ENCODE assay signal across 16 cellular contexts in genomic region chr9:83027153-83027867, GRCh38. TPM values are rescaled to one million over a fixed set of nuclear protein-coding genes. Genes with fewer than 3 reads are reported as not detected.
A peak's percentile ranks its signal among the peaks of the same experiment; 100 is the strongest.
DNase-seq lines count a peak whose midpoint lies in the region; ATAC-seq and TF ChIP-seq lines count a peak whose summit lies in the region.
"Had no signal": no experiment of that assay in that cellular context is flagged by ENCODE, and none has a peak within 500 bp of the region (broad histone marks: within the 10 kb centered on the region; RNA-seq: fewer than 3 reads in every experiment).

No MANE protein-coding gene starts in this region.

- no peaks in the 10 kb centered on the region for H3K9me3 ChIP-seq in HCT116 (ENCODE audit: control insufficient read depth in 1 of 2, insufficient read depth in 1 of 2, low read depth in 1 of 2, low read length in 2 of 2)
- H3K9me3 ChIP-seq in SJSA1 (replicated peaks): no peaks in the 10 kb centered on the region
- H3K9me3 ChIP-seq: BLaER1 had no signal

- no peaks in the 10 kb centered on the region for H3K9me2 ChIP-seq in HCT116 (ENCODE audit: insufficient read depth)

- no peak for TF ChIP-seq CTCF in HCT116 (IDR thresholded peaks at IDR 0.05 in 2 of 3, conservative IDR thresholded peaks at IDR 0.05 in 1 of 3; ENCODE audit: borderline replicate concordance in 1 of 3, insufficient read depth in 1 of 3, low read depth in 2 of 3, low read length in 2 of 3)

- TF ChIP-seq RAD21 in HCT116 (IDR thresholded peaks at IDR 0.05; ENCODE audit: low read depth): no peak

- TF ChIP-seq POLR2A in HCT116 (IDR thresholded peaks at IDR 0.05; ENCODE audit: borderline replicate concordance, extremely low read depth, insufficient read depth, insufficient read length): no peak

- peak; percentile 80 for ATAC-seq in HCT116
- ATAC-seq: activated CD8-positive, alpha-beta T cell treated with anti-CD3 and anti-CD28 coated beads, Interleukin-2, amount 10 ng/mL, durations not matched to agents 7 days and 5 days; left ventricle myocardium superior had no signal

- H3K4me1 ChIP-seq in HCT116 (ENCODE audit: control insufficient read depth in 1 of 2, insufficient read depth in 2 of 2, low read length in 2 of 2): peaks cover 0 to 15% of the 10 kb centered on the region in 2 experiments; a peak in 2 of 4 replicates
- H3K4me1 ChIP-seq in SJSA1 (replicated peaks): peaks cover 37% of the 10 kb centered on the region

- POLR2A ChIA-PET in HCT116 (lab: Charles Lee): no interaction called here

- CTCF ChIA-PET in HCT116 (lab: Charles Lee): no interaction called here

- no peaks in the 10 kb centered on the region for H4K20me1 ChIP-seq in HCT116 (ENCODE audit: insufficient read depth)
- H4K20me1 ChIP-seq: BLaER1 had no signal

- H2AFZ ChIP-seq in HCT116 (ENCODE audit: low read depth, low read length, poor library complexity, severe bottlenecking): no peak overlapping the region

- H3K79me2 ChIP-seq in HCT116 (ENCODE audit: insufficient read depth, low read length): no peaks in the 10 kb centered on the region

- H3K4me2 ChIP-seq in HCT116 (ENCODE audit: low read length): peak overlapping the region; percentile 35
- H3K4me2 ChIP-seq: BLaER1 had no signal

- no peak overlapping the region for H3K9ac ChIP-seq in HCT116 (ENCODE audit: low read length)
- H3K9ac ChIP-seq: BLaER1 had no signal

- RAD21 ChIA-PET in HCT116 (lab: Charles Lee; ENCODE audit: low non-redundant PET in 1 of 2, low total read pairs in 2 of 2, uncharacterized antibody in 2 of 2, unreplicated experiment in 2 of 2): no interaction called here

- DNase-seq in 8988T (peak; percentile 20), HCT116 (ENCODE audit: low read depth, low spot score) (peak; percentile 22), SJSA1 (ENCODE audit: low read depth in 1 of 2, low spot score in 2 of 2) (peak; percentile 59 to 61), fibroblast of peridontal ligament (ENCODE audit: extremely low read depth) (peak; percentile 85), cerebellar cortex (ENCODE audit: low spot score) (no peak), C1 segment of cervical spinal cord (lab: John Stamatoyannopoulos, UW) (no peak), cortex of kidney (lab: John Stamatoyannopoulos, UW) (no peak)
- no peak for DNase-seq in activated naive CD4-positive, alpha-beta T cell treated with anti-CD3 and anti-CD28 coated beads, Interleukin-2, amount 50 U/mL, for 16 hours
- DNase-seq: activated CD8-positive, alpha-beta T cell treated with anti-CD3 and anti-CD28 coated beads, Interleukin-2, amount 10 ng/mL, durations not matched to agents 7 days and 5 days; activated naive CD8-positive, alpha-beta T cell treated with anti-CD3 and anti-CD28 coated beads, Interleukin-2, amount 10 ng/mL, durations not matched to agents 7 days and 5 days; left ventricle myocardium superior; NCI-H2171 treated with DMSO at 0.1 percent for 48 hours; occipital lobe; stimulated activated CD4-positive, alpha-beta T cell treated with anti-CD3 and anti-CD28 coated beads, Interleukin-4, amount 100 ng/mL, for 1 hour had no signal

- H3K27ac ChIP-seq in HCT116 (ENCODE audit: low read depth, low read length) (no peak overlapping the region), SJSA1 (peak overlapping the region; percentile 48)
- H3K27ac ChIP-seq: BLaER1 had no signal

- intact Hi-C loops in HCT116 (cut with micrococcal nuclease): no loop called here

- H3K4me3 ChIP-seq in HCT116 (replicated peaks in 1 of 2; ENCODE audit: low read depth in 1 of 2, low read length in 2 of 2) (no peak overlapping the region), SJSA1 (no peak overlapping the region)
- H3K4me3 ChIP-seq: BLaER1 had no signal

- H3K36me3 ChIP-seq in HCT116 (ENCODE audit: control insufficient read depth in 1 of 2, insufficient read depth in 2 of 2, low read length in 2 of 2): no peaks in the 10 kb centered on the region
- H3K36me3 ChIP-seq in SJSA1: no peaks in the 10 kb centered on the region
- H3K36me3 ChIP-seq: BLaER1 had no signal

- H3K27me3 ChIP-seq in HCT116 (ENCODE audit: insufficient read depth, low read length) (no peaks in the 10 kb centered on the region), SJSA1 (replicated peaks) (no peaks in the 10 kb centered on the region; the same call in 1 of the 2 replicates)
- H3K27me3 ChIP-seq: BLaER1 had no signal

- BruUV-seq in HCT116 (replicated peaks; lab: Mats Ljungman, UMichigan): no TSS peak

TF ChIP-seq in HCT116, 20 proteins besides CTCF, POLR2A, EP300 and RAD21:
- TF ChIP-seq POLR2AphosphoS5 (IDR thresholded peaks at IDR 0.05; ENCODE audit: low read depth, low read length): no peak
- no peak for TF ChIP-seq SIN3A (IDR thresholded peaks at IDR 0.05; ENCODE audit: low read depth)
- TF ChIP-seq JUND (IDR thresholded peaks at IDR 0.05): 0 out of 2 replicates have a peak, but pooled peaks have one; percentile 24
- no peak for TF ChIP-seq TCF7L2 (IDR thresholded peaks at IDR 0.05; ENCODE audit: borderline replicate concordance, extremely low read depth, insufficient read depth, insufficient read length)
- peak; percentile 43 for TF ChIP-seq FOSL1 (IDR thresholded peaks at IDR 0.05; ENCODE audit: low read depth)

RNA-seq across cellular contexts. Expression of gene RASEF, which starts 35.6 kb away (rescaled TPM):
- 0.12 TPM for total RNA-seq in HCT116 (2021; ENCODE audit: unreplicated experiment)
- polyA plus RNA-seq in HCT116 (2012): 0.10 TPM in 2 replicates
- total RNA-seq in SJSA1 (2014; rRNA removed; shearing (Covaris generic)): 0.16 TPM in 1 of 2 replicates, not detected in the other
- total RNA-seq: activated CD8-positive, alpha-beta T cell treated with anti-CD3 and anti-CD28 coated beads, Interleukin-2, amount 10 ng/mL, durations not matched to agents 7 days and 5 days; activated naive CD8-positive, alpha-beta T cell treated with anti-CD3 and anti-CD28 coated beads, Interleukin-2, amount 10 ng/mL, durations not matched to agents 7 days and 5 days; left ventricle myocardium superior had no signal
- polyA plus RNA-seq: IgD-negative memory B cell had no signal

Comparison
In these comparisons a context has a peak if more than half of its experiments do, and no peak if none do; other contexts are left out.
1. DNase-seq: peak in 8988T (single experiment), HCT116 (single experiment), SJSA1 (2 of 2) and fibroblast of peridontal ligament (single experiment); none in activated naive CD4-positive, alpha-beta T cell treated with anti-CD3 and anti-CD28 coated beads, Interleukin-2, amount 50 U/mL, for 16 hours (single experiment), cerebellar cortex (single experiment), C1 segment of cervical spinal cord (0 of 14) and cortex of kidney (single experiment).